In genomic region chr19:10749435-10750384, GRCh38 we compare ENCODE assay signal across 8 cellular contexts. TPM values are rescaled to one million over a fixed set of nuclear protein-coding genes. Genes with fewer than 3 reads are reported as not detected.
DNase-seq lines count a peak whose midpoint lies in the region; ATAC-seq, FAIRE-seq and TF ChIP-seq lines count a peak whose summit lies in the region.
"Had no signal": no experiment of that assay in that cellular context is flagged by ENCODE, and none has a peak within 500 bp of the region (broad histone marks: within the 10 kb centered on the region; RNA-seq: fewer than 3 reads in every experiment).

No MANE protein-coding gene starts in this region.

- peak overlapping the region; percentile 56 to 83 (median 76) for H3K27ac Mint-ChIP-seq in H9
- H3K27ac Mint-ChIP-seq in activated CD8-positive, alpha-beta T cell treated with anti-CD3 and anti-CD28 coated beads for 36 hours = peak overlapping the region; percentile 81

- H3K9ac ChIP-seq in H9 (ENCODE audit: extremely low read depth, insufficient read length, low read length) (no peak overlapping the region), keratinocyte (ENCODE audit: control insufficient read depth, extremely low read depth, insufficient read depth, low read length) (peak overlapping the region; percentile 55)

- H4K8ac ChIP-seq in H9 (replicated peaks; ENCODE audit: insufficient read length, low read depth, low read length) = no peak overlapping the region

- H3K9me3 Mint-ChIP-seq in H9 = no peaks in the 10 kb centered on the region
- no peaks in the 10 kb centered on the region for H3K9me3 Mint-ChIP-seq in activated CD8-positive, alpha-beta T cell treated with anti-CD3 and anti-CD28 coated beads for 36 hours

- CTCF ChIA-PET in activated CD8-positive, alpha-beta T cell treated with anti-CD3 and anti-CD28 coated beads for 36 hours (lab: Charles Lee) = interaction anchor here (2.4 kb wide), 1 partner anchor 115 kb away, joined by 10 read pairs; no protein-coding TSS in a partner anchor

- H3K79me2 ChIP-seq in H9 (ENCODE audit: insufficient read depth, low read length) (peaks cover 6% of the 10 kb centered on the region), keratinocyte (ENCODE audit: control insufficient read depth, insufficient read depth, low read length) (peaks cover 76% of the 10 kb centered on the region)

- no peak overlapping the region for H4K91ac ChIP-seq in H9 (ENCODE audit: insufficient read length, low read depth, low read length)

- dilution Hi-C loops in keratinocyte (cut with MboI; ENCODE audit: extremely low pct_ligation_motif_present, low sequenced_read_pairs) = no loop called here

- TF ChIP-seq CTCF in H9 (conservative IDR thresholded peaks at IDR 0.05) = no peak
- no peak for TF ChIP-seq CTCF in activated CD8-positive, alpha-beta T cell treated with anti-CD3 and anti-CD28 coated beads for 36 hours (IDR thresholded peaks at IDR 0.05)
- no peak for TF ChIP-seq CTCF in keratinocyte (optimal IDR thresholded peaks at IDR 0.05 in 1 of 3, IDR thresholded peaks at IDR 0.05 in 1 of 3, conservative IDR thresholded peaks at IDR 0.05 in 1 of 3; ENCODE audit: extremely low read depth in 1 of 3, insufficient read depth in 2 of 3, low read length in 3 of 3)
- no peak for TF ChIP-seq CTCF in spleen (IDR thresholded peaks at IDR 0.05 in 8 of 11, conservative IDR thresholded peaks at IDR 0.05 in 3 of 11)
- no peak for TF ChIP-seq CTCF in lower leg skin (IDR thresholded peaks at IDR 0.05)

- H2BK120ac ChIP-seq in H9 (ENCODE audit: low read depth, low read length, poor library complexity, severe bottlenecking) = no peak overlapping the region

- H3K36me3 ChIP-seq in keratinocyte (ENCODE audit: control insufficient read depth in 2 of 2, extremely low read depth in 1 of 2, insufficient read depth in 2 of 2, low read length in 2 of 2) = peaks cover under 1 to 1% of the 10 kb centered on the region in 2 experiments
- no peaks in the 10 kb centered on the region for H3K36me3 ChIP-seq in spleen

- no CpG with 5 or more reads among the region's 13 CpGs for WGBS in H9 (ENCODE audit: extremely low coverage, insufficient read length, low lambda C conversion rate)
- 92 to 94% (median 93%) methylated on average over 12 to 13 of the region's 13 CpGs for WGBS in spleen, 5 donors
- WGBS in lower leg skin, 2 donors = 72 to 76% methylated on average over 12 to 13 of the region's 13 CpGs

- H3K27me3 ChIP-seq in H9 (ENCODE audit: insufficient read depth, low read length) (no peaks in the 10 kb centered on the region), keratinocyte (ENCODE audit: control insufficient read depth, extremely low read depth, insufficient read depth, low read length) (no peaks in the 10 kb centered on the region), spleen (replicated peaks in 1 of 7) (no peaks in the 10 kb centered on the region)

- no peak overlapping the region; a peak in 1 of 5 replicates for H3K4me3 Mint-ChIP-seq in H9
- no peak overlapping the region for H3K4me3 Mint-ChIP-seq in activated CD8-positive, alpha-beta T cell treated with anti-CD3 and anti-CD28 coated beads for 36 hours

- H3K36me3 Mint-ChIP-seq in H9 (ENCODE audit: insufficient read depth in 1 of 3, low read depth in 3 of 3) = peaks cover 0 to 2% (median under 1%) of the 10 kb centered on the region in 3 experiments; a peak in 2 of 7 replicates
- peaks cover 4% of the 10 kb centered on the region for H3K36me3 Mint-ChIP-seq in activated CD8-positive, alpha-beta T cell treated with anti-CD3 and anti-CD28 coated beads for 36 hours (ENCODE audit: low read depth)

- H4K20me1 ChIP-seq in H9 (ENCODE audit: control insufficient read depth, insufficient read depth, insufficient read length) = no peaks in the 10 kb centered on the region
- peaks cover 26% of the 10 kb centered on the region for H4K20me1 ChIP-seq in keratinocyte (ENCODE audit: control insufficient read depth, extremely low read depth, insufficient read depth, low read length)

- H4K5ac ChIP-seq in H9 (ENCODE audit: insufficient read length, low read depth, low read length) = no peak overlapping the region

- no peak overlapping the region for H3T11ph ChIP-seq in H9 (ENCODE audit: low read length)

- H3K18ac ChIP-seq in H9 (ENCODE audit: insufficient read length, low read depth, low read length) = no peak overlapping the region

- DNase-seq in H9 = no peak
- DNase-seq in activated CD8-positive, alpha-beta T cell treated with anti-CD3 and anti-CD28 coated beads for 36 hours = no peak
- no peak for DNase-seq in keratinocyte (ENCODE audit: low read depth, low spot score)
- no peak for DNase-seq in spleen
- DNase-seq in lower leg skin (ENCODE audit: low spot score in 2 of 2) = no peak
- no peak for DNase-seq in germinal center (ENCODE audit: low spot score)
- DNase-seq in DMS 273 (lab: John Stamatoyannopoulos, UW; ENCODE audit: unreplicated experiment) = no peak
- DNase-seq: stimulated activated CD4-positive, alpha-beta T cell treated with anti-CD3 and anti-CD28 coated beads, Interleukin-15, amount 100 ng/mL, for 24 hours had no signal

- FAIRE-seq in keratinocyte (lab: Jason Lieb, UNC) = no peak

- H3K23ac ChIP-seq in H9 (ENCODE audit: insufficient read length, low read depth, low read length) = no peak overlapping the region

- no peak for ATAC-seq in activated CD8-positive, alpha-beta T cell treated with anti-CD3 and anti-CD28 coated beads for 36 hours

- H2BK5ac ChIP-seq in H9 (ENCODE audit: insufficient read length, low read length) = no peak overlapping the region

- H3K4me3 ChIP-seq in keratinocyte (ENCODE audit: control insufficient read depth in 2 of 3, extremely low read depth in 1 of 3, insufficient read depth in 2 of 3, low read depth in 1 of 3, low read length in 3 of 3) = peak overlapping the region in 1 of 3 experiments; percentile 9
- no peak overlapping the region for H3K4me3 ChIP-seq in spleen
- H3K4me3 ChIP-seq in lower leg skin (ENCODE audit: low read depth, poor library complexity, severe bottlenecking) = no peak overlapping the region

- H3K23me2 ChIP-seq in H9 (ENCODE audit: insufficient read length, low read depth, low read length, poor library complexity, severe bottlenecking) = no peaks in the 10 kb centered on the region

- intact Hi-C loops in activated CD8-positive, alpha-beta T cell treated with anti-CD3 and anti-CD28 coated beads for 36 hours (cut with micrococcal nuclease) = no loop called here
- intact Hi-C loops in spleen (cut with DNase I; ENCODE audit: low total_unique reads) = no loop called here
- intact Hi-C loops in lower leg skin (cut with DNase I; ENCODE audit: low total_unique reads) = no loop called here

- H2AFZ ChIP-seq in H9 (ENCODE audit: low read length) (no peak overlapping the region), keratinocyte (ENCODE audit: control insufficient read depth, low read length) (no peak overlapping the region)

- peaks cover 8% of the 10 kb centered on the region for H3K79me1 ChIP-seq in H9 (ENCODE audit: insufficient read depth, low read depth, low read length, poor library complexity, severe bottlenecking)

- H3K4me1 ChIP-seq in H9 (ENCODE audit: insufficient read depth, low read length) = no peaks in the 10 kb centered on the region
- peaks cover 51% of the 10 kb centered on the region for H3K4me1 ChIP-seq in keratinocyte (ENCODE audit: control insufficient read depth, extremely low read depth, insufficient read depth, low read length)
- peaks cover 38 to 100% (median 93%) of the 10 kb centered on the region in 6 donors for H3K4me1 ChIP-seq in spleen

- no peak overlapping the region for H3K4ac ChIP-seq in H9 (ENCODE audit: low read depth, low read length)

- H3K14ac ChIP-seq in H9 (ENCODE audit: insufficient read depth, low read length) = no peak overlapping the region

- no peak overlapping the region for H2BK15ac ChIP-seq in H9 (ENCODE audit: low read depth, low read length)

- H3K4me2 ChIP-seq in H9 (ENCODE audit: insufficient read depth, insufficient read length, low read length) (no peak overlapping the region), keratinocyte (ENCODE audit: control insufficient read depth, extremely low read depth, insufficient read depth, low read depth, low read length) (peak overlapping the region; percentile 68)

- peaks cover 27 to 30% of the 10 kb centered on the region in 2 experiments for H3K4me1 Mint-ChIP-seq in H9
- peaks cover 77% of the 10 kb centered on the region for H3K4me1 Mint-ChIP-seq in activated CD8-positive, alpha-beta T cell treated with anti-CD3 and anti-CD28 coated beads for 36 hours (ENCODE audit: low read depth)

- no peak overlapping the region for H2BK20ac ChIP-seq in H9 (ENCODE audit: low read depth, low read length, poor library complexity, severe bottlenecking)

- no peak for TF ChIP-seq POLR2A in spleen (IDR thresholded peaks at IDR 0.05)
- TF ChIP-seq POLR2A in lower leg skin (IDR thresholded peaks at IDR 0.05) = no peak

- peaks cover 10% of the 10 kb centered on the region for H3K9me1 ChIP-seq in keratinocyte (ENCODE audit: control insufficient read depth, extremely low read depth, insufficient read depth, low read length)

- H2AK5ac ChIP-seq in H9 (ENCODE audit: insufficient read length, low read length) = no peak overlapping the region

- H2BK12ac ChIP-seq in H9 (ENCODE audit: insufficient read length, low read depth, low read length) = no peak overlapping the region

- H3K9me3 ChIP-seq in H9 (ENCODE audit: control insufficient read depth, low read depth, low read length) (no peaks in the 10 kb centered on the region), keratinocyte (ENCODE audit: control insufficient read depth, low read depth, low read length) (no peaks in the 10 kb centered on the region), spleen (no peaks in the 10 kb centered on the region)

- H3K27ac ChIP-seq in H9 (ENCODE audit: insufficient read length, low read depth, low read length) = no peak overlapping the region
- H3K27ac ChIP-seq in keratinocyte (ENCODE audit: control insufficient read depth, insufficient read depth, low read length) = peak overlapping the region; percentile 63
- peak overlapping the region in 7 of 8 donors; percentile 46 to 92 (median 84) for H3K27ac ChIP-seq in spleen

- no peaks in the 10 kb centered on the region for H3K27me3 Mint-ChIP-seq in H9 (ENCODE audit: low read depth)
- no peaks in the 10 kb centered on the region for H3K27me3 Mint-ChIP-seq in activated CD8-positive, alpha-beta T cell treated with anti-CD3 and anti-CD28 coated beads for 36 hours

- POLR2A ChIA-PET in activated CD8-positive, alpha-beta T cell treated with anti-CD3 and anti-CD28 coated beads for 36 hours (lab: Charles Lee) = interaction anchor here (0.6 to 2.2 kb wide), 2 partner anchors 10 to 108 kb away, joined by 3 to 12 read pairs; no protein-coding TSS in a partner anchor

- H3K56ac ChIP-seq in H9 (ENCODE audit: insufficient read length, low read depth, low read length) = no peak overlapping the region

RNA-seq across cellular contexts. Expression of gene DNM2, which starts 31.8 kb away (rescaled TPM):
- 136 and 152 TPM in 2 replicates for total RNA-seq in H9 (2021)
- total RNA-seq in activated CD8-positive, alpha-beta T cell treated with anti-CD3 and anti-CD28 coated beads for 36 hours = 100 to 1,000 TPM; 151 to 153 TPM
- 60.1 to 71.4 TPM (median 63.5 TPM) in 3 replicates for polyA plus RNA-seq in keratinocyte
- 86.4 TPM for polyA plus RNA-seq in keratinocyte (2011; ENCODE audit: low read depth)
- polyA plus RNA-seq in keratinocyte (2011; cell fraction: cytosol; rRNA removed) = 45.7 and 57.6 TPM in 2 replicates
- 115 and 147 TPM in 2 replicates for polyA plus RNA-seq in keratinocyte (2011; cell fraction: nucleus; rRNA removed)
- 83.1 and 89.6 TPM in 2 replicates for polyA plus RNA-seq in keratinocyte (2012; ENCODE audit: low replicate concordance)
- polyA minus RNA-seq in keratinocyte = 124 to 251 TPM (median 207 TPM) in 3 replicates
- polyA minus RNA-seq in keratinocyte (2011; cell fraction: cytosol; rRNA and poly(A)+ RNA removed) = 141 TPM
- polyA minus RNA-seq in keratinocyte (2011; cell fraction: nucleus; rRNA and poly(A)+ RNA removed) = 112 and 147 TPM in 2 replicates
- 100 to 1,000 TPM; 175 to 298 (median 197) TPM for total RNA-seq in spleen
- polyA plus RNA-seq in spleen = 100 to 1,000 TPM in 1 of 3 donors, 10 to 100 TPM in 2; 57.1 to 104 (median 89.0) TPM
- 100 to 1,000 TPM; 182 to 245 (median 218) TPM for total RNA-seq in lower leg skin

RNA-seq across cellular contexts. Expression of gene QTRT1, which starts 48.5 kb away (rescaled TPM):
- total RNA-seq in H9 (2021) = 63.1 and 63.6 TPM in 2 replicates
- 10 to 100 TPM; 56.8 to 61.8 TPM for total RNA-seq in activated CD8-positive, alpha-beta T cell treated with anti-CD3 and anti-CD28 coated beads for 36 hours
- polyA plus RNA-seq in keratinocyte = 25.9 to 34.6 TPM (median 31.3 TPM) in 3 replicates
- 9.5 TPM for polyA plus RNA-seq in keratinocyte (2011; ENCODE audit: low read depth)
- polyA plus RNA-seq in keratinocyte (2011; cell fraction: cytosol; rRNA removed) = 7.0 and 16.2 TPM in 2 replicates
- 98.0 and 109 TPM in 2 replicates for polyA plus RNA-seq in keratinocyte (2011; cell fraction: nucleus; rRNA removed)
- polyA plus RNA-seq in keratinocyte (2012; ENCODE audit: low replicate concordance) = 31.1 and 33.2 TPM in 2 replicates
- polyA minus RNA-seq in keratinocyte = 9.4 to 20.9 TPM (median 12.9 TPM) in 3 replicates
- 17.1 TPM for polyA minus RNA-seq in keratinocyte (2011; cell fraction: cytosol; rRNA and poly(A)+ RNA removed)
- 10.2 and 12.4 TPM in 2 replicates for polyA minus RNA-seq in keratinocyte (2011; cell fraction: nucleus; rRNA and poly(A)+ RNA removed)
- total RNA-seq in spleen = 10 to 100 TPM; 20.6 to 49.4 (median 33.6) TPM
- 100 to 1,000 TPM in 2 of 3 donors, 10 to 100 TPM in 1; 65.3 to 114 (median 111) TPM for polyA plus RNA-seq in spleen
- 10 to 100 TPM; 25.1 to 33.7 (median 31.0) TPM for total RNA-seq in lower leg skin
